Comparison of ENCODE assay signal across 18 cellular contexts in genomic region chr22:46349681-46350080, GRCh38. TPM values are rescaled to one million over a fixed set of nuclear protein-coding genes. Genes with fewer than 3 reads are reported as not detected.
"Had no signal": no experiment of that assay in that cellular context is flagged by ENCODE, and none has a peak within 500 bp of the region (broad histone marks: within the 10 kb centered on the region; RNA-seq: fewer than 3 reads in every experiment).

No MANE protein-coding gene starts in this region.

- H3K36me3 ChIP-seq: ovary had no signal

- DNase-seq: activated CD4-positive, alpha-beta T cell treated with anti-CD3 and anti-CD28 coated beads, Interleukin-2, amount 50 U/mL, for 4 hours; activated gamma-delta T cell; effector CD4-positive, alpha-beta T cell; gastrocnemius medialis; head of caudate nucleus; immature natural killer cell; mesenchymal stem cell; naive thymus-derived CD4-positive, alpha-beta T cell; sigmoid colon; stimulated activated CD4-positive, alpha-beta T cell treated with anti-CD3 and anti-CD28 coated beads, Interleukin-4, amount 100 ng/mL, for 4 hours; stimulated activated naive B cell treated with anti-CD40 and anti-IgM and Interleukin-4, amounts not matched to agents 10 μg/mL and 1 μg/mL and 100 μg/mL, for 72 hours; SW 1271; T-helper 2 cell had no signal

- H3K4me3 ChIP-seq: gastrocnemius medialis, mucosa of descending colon, ovary, sigmoid colon had no signal

- H3K27me3 Mint-ChIP-seq: activated naive CD4-positive, alpha-beta T cell treated with anti-CD3 and anti-CD28 coated beads, Interleukin-2, amount 50 U/mL, for 24 hours; central memory CD8-positive, alpha-beta T cell; naive thymus-derived CD4-positive, alpha-beta T cell; stimulated activated naive B cell treated with anti-CD40 and anti-IgM and Interleukin-4, amounts not matched to agents 10 μg/mL and 1 μg/mL and 100 μg/mL, for 72 hours had no signal

- H3K27ac ChIP-seq: gastrocnemius medialis, VCaP had no signal

- H3K27ac Mint-ChIP-seq: activated naive CD4-positive, alpha-beta T cell treated with anti-CD3 and anti-CD28 coated beads, Interleukin-2, amount 50 U/mL, for 24 hours; immature natural killer cell; naive thymus-derived CD4-positive, alpha-beta T cell had no signal

- H3K9me3 Mint-ChIP-seq: activated naive CD4-positive, alpha-beta T cell treated with anti-CD3 and anti-CD28 coated beads, Interleukin-2, amount 50 U/mL, for 24 hours; central memory CD8-positive, alpha-beta T cell; naive thymus-derived CD4-positive, alpha-beta T cell; stimulated activated naive B cell treated with anti-CD40 and anti-IgM and Interleukin-4, amounts not matched to agents 10 μg/mL and 1 μg/mL and 100 μg/mL, for 72 hours had no signal

- H3K4me1 Mint-ChIP-seq: activated naive CD4-positive, alpha-beta T cell treated with anti-CD3 and anti-CD28 coated beads, Interleukin-2, amount 50 U/mL, for 24 hours had no signal

- H3K4me3 Mint-ChIP-seq: activated naive CD4-positive, alpha-beta T cell treated with anti-CD3 and anti-CD28 coated beads, Interleukin-2, amount 50 U/mL, for 24 hours; central memory CD8-positive, alpha-beta T cell; immature natural killer cell; naive thymus-derived CD4-positive, alpha-beta T cell; stimulated activated naive B cell treated with anti-CD40 and anti-IgM and Interleukin-4, amounts not matched to agents 10 μg/mL and 1 μg/mL and 100 μg/mL, for 72 hours had no signal

- H3K9me3 ChIP-seq: gastrocnemius medialis, mucosa of descending colon, ovary, sigmoid colon had no signal

- H3K27me3 ChIP-seq: gastrocnemius medialis, ovary, sigmoid colon had no signal

RNA-seq across cellular contexts. Expression of gene GTSE1, which starts 53.0 kb away (rescaled TPM):
- polyA plus RNA-seq: naive thymus-derived CD4-positive, alpha-beta T cell had no signal
